Comparison of ENCODE assay signal across 2 cellular contexts in the genomic region with DNA sequence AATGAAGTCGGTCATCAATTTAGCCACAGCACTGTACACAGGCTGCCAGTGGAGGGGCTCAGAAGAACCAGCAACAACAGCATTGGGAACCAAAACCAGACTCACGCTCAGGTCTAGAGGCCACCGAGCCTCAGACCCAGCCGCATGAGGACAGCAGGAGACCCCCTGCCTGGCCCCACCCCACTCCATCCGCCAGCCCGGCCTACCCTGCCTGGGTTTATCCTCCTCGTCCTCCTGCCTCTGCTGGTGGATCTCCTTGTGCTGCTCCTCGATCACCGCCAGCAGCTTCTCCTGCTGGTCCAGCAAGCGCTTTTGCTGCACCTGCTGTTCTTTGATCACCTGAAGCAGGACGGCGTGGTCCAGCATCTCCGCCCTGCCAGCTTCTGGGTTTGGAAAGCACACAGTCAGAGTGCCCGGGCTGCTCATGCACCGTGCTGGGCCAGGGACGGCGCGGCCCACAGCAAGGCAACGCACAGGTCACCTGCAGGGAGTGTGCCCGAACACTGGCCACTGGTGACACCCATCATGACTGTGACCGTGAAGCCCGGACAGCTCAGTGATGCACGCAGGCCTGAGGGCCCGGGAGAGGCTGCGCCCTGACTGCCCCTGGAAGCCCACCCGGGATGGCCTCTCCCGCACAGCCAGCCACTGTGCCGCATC.
TF ChIP-seq lines count a peak whose summit lies in the region.

No MANE protein-coding gene starts in this region.

TF ChIP-seq in GM12891, 5 proteins besides CTCF, POLR2A, EP300 and RAD21:
- peak; percentile 49; the same call in 1 of the 2 replicates for TF ChIP-seq POLR2AphosphoS5 (IDR thresholded peaks at IDR 0.05; ENCODE audit: low read depth, low read length)
- TF ChIP-seq POU2F2 (IDR thresholded peaks at IDR 0.05; ENCODE audit: low read depth, low read length): no peak
- TF ChIP-seq TAF1 (IDR thresholded peaks at IDR 0.05; ENCODE audit: low read depth, low read length): no peak

TF ChIP-seq in GM12878, 131 proteins besides CTCF, POLR2A, EP300 and RAD21:
- no peak for TF ChIP-seq SIX5 (IDR thresholded peaks at IDR 0.05; ENCODE audit: low read depth, low read length, severe bottlenecking)
- no peak for TF ChIP-seq RAD51 (IDR thresholded peaks at IDR 0.05)
- no peak for TF ChIP-seq YY1 (IDR thresholded peaks at IDR 0.05; ENCODE audit: low read depth, low read length)
- no peak for TF ChIP-seq SMAD5 (IDR thresholded peaks at IDR 0.05; ENCODE audit: low read depth)
- no peak for TF ChIP-seq HDAC2 (IDR thresholded peaks at IDR 0.05)
- no peak for TF ChIP-seq BCL11A (IDR thresholded peaks at IDR 0.05; ENCODE audit: low read depth, low read length)
- TF ChIP-seq IRF5 (IDR thresholded peaks at IDR 0.05; ENCODE audit: borderline replicate concordance): no peak
- no peak for TF ChIP-seq RBBP5 (conservative IDR thresholded peaks at IDR 0.05)
- TF ChIP-seq SUZ12 (IDR thresholded peaks at IDR 0.05; ENCODE audit: unreplicated experiment): no peak
- no peak for TF ChIP-seq ZNF622 (IDR thresholded peaks at IDR 0.05)
- no peak for TF ChIP-seq MYC (IDR thresholded peaks at IDR 0.05; ENCODE audit: insufficient read depth, insufficient read length, insufficient replicate concordance, low read length, severe bottlenecking)
- no peak for TF ChIP-seq GATAD2B (conservative IDR thresholded peaks at IDR 0.05; ENCODE audit: low read depth)
- TF ChIP-seq SMC3 (IDR thresholded peaks at IDR 0.05; ENCODE audit: borderline replicate concordance, low read length): no peak
- TF ChIP-seq ZNF24 (IDR thresholded peaks at IDR 0.05): no peak
